Comparison of ENCODE assay signal across 19 cellular contexts in the genomic region with DNA sequence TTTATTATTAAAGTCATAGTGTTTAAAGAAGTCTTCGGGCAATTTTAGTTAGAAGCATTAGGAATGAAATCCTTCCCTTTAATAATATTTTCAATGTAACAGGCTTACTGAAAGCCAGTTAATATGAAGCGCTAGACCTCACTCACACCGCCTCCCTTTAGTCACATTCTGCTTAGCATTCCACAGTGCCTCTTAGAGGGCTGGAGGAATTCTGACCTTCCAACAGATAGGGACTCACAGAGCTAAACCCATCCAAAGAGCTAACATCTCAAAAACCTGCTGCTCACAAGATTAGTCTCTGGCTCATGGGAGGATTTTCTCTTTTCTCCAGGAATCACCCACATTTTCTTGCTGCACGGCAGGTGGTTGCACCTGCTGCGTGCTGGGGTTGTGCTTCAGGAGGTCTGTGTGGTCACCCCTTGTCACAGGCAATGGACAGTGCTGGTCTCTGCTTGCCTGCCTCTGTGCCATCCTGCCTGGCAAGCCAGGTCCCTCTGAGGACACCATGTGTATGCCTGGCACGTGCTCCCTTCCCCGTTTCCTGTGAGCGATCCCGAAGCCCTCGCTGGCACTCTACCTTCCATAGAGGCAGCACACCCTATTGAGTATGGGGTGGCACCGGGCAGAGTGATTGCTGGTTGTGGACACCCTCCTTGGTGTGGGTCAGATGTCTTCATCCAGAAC.
DNase-seq lines count a peak whose midpoint lies in the region; ATAC-seq and TF ChIP-seq lines count a peak whose summit lies in the region.
"Had no signal": no experiment of that assay in that cellular context is flagged by ENCODE, and none has a peak within 500 bp of the region (broad histone marks: within the 10 kb centered on the region; RNA-seq: fewer than 3 reads in every experiment).

No MANE protein-coding gene starts in this region.

- H3K4me3 ChIP-seq in esophagus muscularis mucosa (no peak overlapping the region), retinal pigment epithelial cell (ENCODE audit: low read length) (no peak overlapping the region), suprapubic skin (no peak overlapping the region)
- H3K4me3 ChIP-seq: GM12878 had no signal

- 96% methylated on average over 11 of the region's 11 CpGs for WGBS in esophagus muscularis mucosa
- WGBS in suprapubic skin = 86% methylated on average over 10 of the region's 11 CpGs

- H3K36me3 ChIP-seq in esophagus muscularis mucosa (no peaks in the 10 kb centered on the region), suprapubic skin (no peaks in the 10 kb centered on the region)

- H3K9me3 ChIP-seq in esophagus muscularis mucosa = no peaks in the 10 kb centered on the region
- no peaks in the 10 kb centered on the region for H3K9me3 ChIP-seq in suprapubic skin

- DNase-seq in natural killer cell treated with Interleukin-12 subunit alpha and Interleukin-12 subunit beta and Interleukin-15 and Interleukin-18, amount 100 ng/mL, for 72 hours (ENCODE audit: low spot score) = no peak
- DNase-seq in natural killer cell (no peak), esophagus muscularis mucosa (ENCODE audit: extremely low spot score) (peak; percentile 75), retinal pigment epithelial cell (ENCODE audit: low read depth) (no peak), DMS53 treated with DMSO at 0.1 percent for 48 hours (lab: John Stamatoyannopoulos, UW; ENCODE audit: unreplicated experiment) (no peak), suprapubic skin (ENCODE audit: low spot score in 2 of 2) (no peak), kidney tubule cell (ENCODE audit: low spot score) (no peak), NOMO-1 treated with dmso at 0.1 percent for 144 hours (lab: John Stamatoyannopoulos, UW; ENCODE audit: unreplicated experiment) (no peak)
- DNase-seq: DMS153; KBM-7; NCI-H1105; NCI-H2081; NCI-H2171 treated with DMSO at 0.1 percent for 48 hours; NCI-H446 treated with DMSO at 0.1 percent for 48 hours; NCI-H69; NK-92 treated with Interleukin-12 subunit alpha and Interleukin-12 subunit beta, amount 100 ng/mL, for 24 hours had no signal

- no peaks in the 10 kb centered on the region for H3K36me3 Mint-ChIP-seq in natural killer cell treated with Interleukin-12 subunit alpha and Interleukin-12 subunit beta and Interleukin-15 and Interleukin-18, amount 100 ng/mL, for 72 hours
- no peaks in the 10 kb centered on the region for H3K36me3 Mint-ChIP-seq in natural killer cell

- no peaks in the 10 kb centered on the region for H3K27me3 ChIP-seq in esophagus muscularis mucosa
- H3K27me3 ChIP-seq in suprapubic skin = no peaks in the 10 kb centered on the region

- peak overlapping the region in 1 of 2 donors; percentile 41 for H3K27ac Mint-ChIP-seq in natural killer cell treated with Interleukin-12 subunit alpha and Interleukin-12 subunit beta and Interleukin-15 and Interleukin-18, amount 100 ng/mL, for 72 hours
- no peak overlapping the region for H3K27ac Mint-ChIP-seq in natural killer cell
- H3K27ac Mint-ChIP-seq: B cell had no signal

- intact Hi-C loops in natural killer cell (cut with micrococcal nuclease) = no loop called here
- intact Hi-C loops in esophagus muscularis mucosa (cut with DNase I) = no loop called here

- peak; percentile 38 to 40 for ATAC-seq in natural killer cell treated with Interleukin-12 subunit alpha and Interleukin-12 subunit beta and Interleukin-15 and Interleukin-18, amount 100 ng/mL, for 72 hours
- ATAC-seq in natural killer cell = no peak
- ATAC-seq: GM12878, Right ventricle myocardium inferior had no signal

- H3K4me3 Mint-ChIP-seq in natural killer cell treated with Interleukin-12 subunit alpha and Interleukin-12 subunit beta and Interleukin-15 and Interleukin-18, amount 100 ng/mL, for 72 hours = no peak overlapping the region
- no peak overlapping the region for H3K4me3 Mint-ChIP-seq in natural killer cell
- H3K4me3 Mint-ChIP-seq: B cell had no signal

- peaks cover 7 to 10% (median 9%) of the 10 kb centered on the region in 4 donors for H3K4me1 ChIP-seq in esophagus muscularis mucosa
- no peaks in the 10 kb centered on the region for H3K4me1 ChIP-seq in suprapubic skin

- H3K9me3 Mint-ChIP-seq in natural killer cell treated with Interleukin-12 subunit alpha and Interleukin-12 subunit beta and Interleukin-15 and Interleukin-18, amount 100 ng/mL, for 72 hours = peaks cover 4% of the 10 kb centered on the region
- H3K9me3 Mint-ChIP-seq in natural killer cell = no peaks in the 10 kb centered on the region

- H3K27me3 Mint-ChIP-seq in natural killer cell treated with Interleukin-12 subunit alpha and Interleukin-12 subunit beta and Interleukin-15 and Interleukin-18, amount 100 ng/mL, for 72 hours = peaks cover 0 to 10% of the 10 kb centered on the region in 2 donors
- H3K27me3 Mint-ChIP-seq in natural killer cell (ENCODE audit: low read depth in 2 of 2) = peaks cover 0 to 2% of the 10 kb centered on the region in 2 donors
- H3K27me3 Mint-ChIP-seq: B cell had no signal

- peaks cover 0 to 4% of the 10 kb centered on the region in 2 donors for H3K4me1 Mint-ChIP-seq in natural killer cell treated with Interleukin-12 subunit alpha and Interleukin-12 subunit beta and Interleukin-15 and Interleukin-18, amount 100 ng/mL, for 72 hours (ENCODE audit: low read depth in 2 of 2)
- H3K4me1 Mint-ChIP-seq in natural killer cell = no peaks in the 10 kb centered on the region
- H3K4me1 Mint-ChIP-seq: B cell had no signal

- TF ChIP-seq CTCF in natural killer cell (IDR thresholded peaks at IDR 0.05) (no peak), esophagus muscularis mucosa (IDR thresholded peaks at IDR 0.05) (no peak), retinal pigment epithelial cell (conservative IDR thresholded peaks at IDR 0.05; ENCODE audit: low read depth, low read length) (peak; percentile 31), suprapubic skin (IDR thresholded peaks at IDR 0.05) (no peak)

- TF ChIP-seq EP300 in esophagus muscularis mucosa (IDR thresholded peaks at IDR 0.05) (no peak), suprapubic skin (IDR thresholded peaks at IDR 0.05) (no peak)

- H3K27ac ChIP-seq in esophagus muscularis mucosa (replicated peaks in 1 of 4) (no peak overlapping the region), suprapubic skin (no peak overlapping the region)

- TF ChIP-seq POLR2A in esophagus muscularis mucosa (IDR thresholded peaks at IDR 0.05; ENCODE audit: low read depth) (no peak), suprapubic skin (IDR thresholded peaks at IDR 0.05) (no peak)

Comparison
In these comparisons a context has a peak if more than half of its experiments do, and no peak if none do; other contexts are left out.
1. ATAC-seq: peak in natural killer cell treated with Interleukin-12 subunit alpha and Interleukin-12 subunit beta and Interleukin-15 and Interleukin-18, amount 100 ng/mL, for 72 hours (2 of 2); none in natural killer cell (0 of 3).